27 cellular contexts compared by ENCODE assay signal in the genomic region with DNA sequence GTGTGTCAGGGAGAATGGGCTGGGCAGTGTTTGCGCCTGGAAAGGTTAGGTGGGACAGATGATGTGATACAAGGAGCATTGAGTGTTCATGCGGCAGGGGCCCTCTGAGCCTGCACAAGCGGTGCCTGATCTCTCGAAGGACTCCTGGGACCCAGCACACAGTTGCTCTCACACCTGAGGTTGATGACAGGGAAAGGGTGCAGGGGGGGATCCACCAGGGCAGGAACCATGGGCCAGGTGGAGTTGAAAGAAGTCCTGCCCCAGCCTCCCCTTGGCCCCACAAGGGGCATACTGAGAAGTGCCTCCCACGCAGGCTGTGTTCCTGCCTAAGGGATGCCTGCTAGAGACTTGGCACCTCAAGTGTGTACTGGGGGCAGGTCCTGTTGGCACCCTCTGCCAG. TPM values are rescaled to one million over a fixed set of nuclear protein-coding genes. Genes with fewer than 3 reads are reported as not detected.
DNase-seq lines count a peak whose midpoint lies in the region; ATAC-seq and TF ChIP-seq lines count a peak whose summit lies in the region.
"Had no signal": no experiment of that assay in that cellular context is flagged by ENCODE, and none has a peak within 500 bp of the region (broad histone marks: within the 10 kb centered on the region; RNA-seq: fewer than 3 reads in every experiment).

No MANE protein-coding gene starts in this region.

- H3K9me3 ChIP-seq in right atrium auricular region = no peaks in the 10 kb centered on the region
- H3K9me3 ChIP-seq in naive thymus-derived CD4-positive, alpha-beta T cell (ENCODE audit: control insufficient read depth in 2 of 3, low read length in 3 of 3) = no peaks in the 10 kb centered on the region
- H3K9me3 ChIP-seq in testis = no peaks in the 10 kb centered on the region
- H3K9me3 ChIP-seq: SK-N-SH had no signal

- H3K27ac ChIP-seq in right atrium auricular region (no peak overlapping the region), testis (no peak overlapping the region)
- peak overlapping the region; percentile 44 for H3K27ac ChIP-seq in naive thymus-derived CD4-positive, alpha-beta T cell (ENCODE audit: low read depth, low read length)
- H3K27ac ChIP-seq: 22Rv1, RWPE1 had no signal

- POLR2A ChIA-PET in naive thymus-derived CD4-positive, alpha-beta T cell (lab: Charles Lee) = interaction anchor here (1.8 to 3.2 kb wide), 3 partner anchors 11 to 70 kb away, joined by 3 to 19 read pairs (median 9); a partner anchor contains a TSS

- H3K27me3 Mint-ChIP-seq in naive thymus-derived CD4-positive, alpha-beta T cell = no peaks in the 10 kb centered on the region

- peak overlapping the region in 8 of 10 donors; percentile 51 to 76 (median 71) for H3K4me3 Mint-ChIP-seq in naive thymus-derived CD4-positive, alpha-beta T cell
- H3K4me3 Mint-ChIP-seq: CD14-positive monocyte, GM23338 had no signal

- H3K36me3 ChIP-seq in right atrium auricular region = no peaks in the 10 kb centered on the region
- H3K36me3 ChIP-seq in naive thymus-derived CD4-positive, alpha-beta T cell (ENCODE audit: control insufficient read depth in 2 of 3, insufficient read depth in 3 of 3, low read length in 3 of 3) = no peaks in the 10 kb centered on the region
- H3K36me3 ChIP-seq in testis (ENCODE audit: low read depth, missing control alignments) = no peaks in the 10 kb centered on the region

- peak overlapping the region in 8 of 9 donors; percentile 68 to 91 (median 86) for H3K27ac Mint-ChIP-seq in naive thymus-derived CD4-positive, alpha-beta T cell
- H3K27ac Mint-ChIP-seq: CD14-positive monocyte, GM23338 had no signal

- H3K27me3 ChIP-seq in right atrium auricular region (no peaks in the 10 kb centered on the region), testis (no peaks in the 10 kb centered on the region)
- H3K27me3 ChIP-seq in naive thymus-derived CD4-positive, alpha-beta T cell (ENCODE audit: control insufficient read depth in 2 of 2, insufficient read depth in 2 of 2, low read length in 2 of 2) = no peaks in the 10 kb centered on the region

- peak; percentile 25 for DNase-seq in NCI-H2171 treated with DMSO at 0.1 percent for 48 hours (lab: John Stamatoyannopoulos, UW)
- no peak for DNase-seq in NCI-H2171 (lab: John Stamatoyannopoulos, UW)
- DNase-seq in left ventricle myocardium superior = no peak
- no peak for DNase-seq in right atrium auricular region (ENCODE audit: low spot score)
- no peak for DNase-seq in naive thymus-derived CD4-positive, alpha-beta T cell
- no peak for DNase-seq in testis
- DNase-seq: ACHN, DND-41, KBM-7, MM.1S, NCI-H1048, NCI-H1436, NCI-H187 treated with DMSO at 0.1 percent for 48 hours, NCI-H226, NCI-H510A treated with DMSO at 0.1 percent for 48 hours, NCI-H748 treated with DMSO at 0.1 percent for 48 hours, SHP77 treated with DMSO at 0.1 percent for 48 hours, SK-N-SH had no signal

- H3K4me1 Mint-ChIP-seq in naive thymus-derived CD4-positive, alpha-beta T cell = peaks cover 16 to 65% (median 52%) of the 10 kb centered on the region in 7 donors

- H3K4me3 ChIP-seq in right atrium auricular region (no peak overlapping the region), testis (no peak overlapping the region)
- peak overlapping the region; percentile 9 for H3K4me3 ChIP-seq in naive thymus-derived CD4-positive, alpha-beta T cell (ENCODE audit: low read length)
- H3K4me3 ChIP-seq: GM12878, GM23338 had no signal

- intact Hi-C loops in left ventricle myocardium superior (cut with micrococcal nuclease) = no loop called here
- intact Hi-C loops in naive thymus-derived CD4-positive, alpha-beta T cell (cut with micrococcal nuclease) = no loop called here
- intact Hi-C loops in testis (cut with DNase I; ENCODE audit: low total_unique reads) = no loop called here

- ATAC-seq in left ventricle myocardium superior (peak; percentile 7), GM19328 (IDR thresholded peaks at IDR 0.05; ENCODE audit: unreplicated experiment) (no peak), HG02642 (IDR thresholded peaks at IDR 0.05; ENCODE audit: poor library complexity, unreplicated experiment) (no peak)
- ATAC-seq in naive thymus-derived CD4-positive, alpha-beta T cell = no peak
- ATAC-seq: GM12878, HCT116 had no signal

- H3K9me3 Mint-ChIP-seq in naive thymus-derived CD4-positive, alpha-beta T cell = no peaks in the 10 kb centered on the region
- H3K9me3 Mint-ChIP-seq: GM23338 had no signal

- no peak for TF ChIP-seq POLR2A in testis (IDR thresholded peaks at IDR 0.05)

- no peaks in the 10 kb centered on the region for H3K36me3 Mint-ChIP-seq in naive thymus-derived CD4-positive, alpha-beta T cell
- H3K36me3 Mint-ChIP-seq: CD14-positive monocyte had no signal

- 92% methylated on average over 5 of the region's 5 CpGs; no CpG with 5 or more reads in 1 of the 2 donors for WGBS in testis, 2 donors

- CTCF ChIA-PET in naive thymus-derived CD4-positive, alpha-beta T cell (lab: Charles Lee) = interaction anchor here (0.8 to 3.2 kb wide), 2 partner anchors 11 to 247 kb away, joined by 9 to 13 read pairs; no protein-coding TSS in a partner anchor

- no peak for TF ChIP-seq CTCF in right atrium auricular region (IDR thresholded peaks at IDR 0.05)
- TF ChIP-seq CTCF in testis (IDR thresholded peaks at IDR 0.05) = no peak

- peaks cover 0 to 32% of the 10 kb centered on the region in 2 donors for H3K4me1 ChIP-seq in right atrium auricular region
- peaks cover 26 to 44% of the 10 kb centered on the region in 2 donors for H3K4me1 ChIP-seq in naive thymus-derived CD4-positive, alpha-beta T cell (ENCODE audit: control insufficient read depth in 2 of 2, insufficient read depth in 2 of 2, low read length in 2 of 2)
- no peaks in the 10 kb centered on the region for H3K4me1 ChIP-seq in testis

RNA-seq across cellular contexts. Expression of a gene that starts 33.1 kb away (rescaled TPM):
- total RNA-seq in left ventricle myocardium superior = 18.0 TPM
- total RNA-seq in right atrium auricular region = 1 to 10 TPM; 1.1 to 4.0 TPM
- 1 to 10 TPM in 4 of 5 experiments, under 1 TPM in 1; 0.58 to 4.7 (median 3.2) TPM for total RNA-seq in naive thymus-derived CD4-positive, alpha-beta T cell
- 10 to 100 TPM; 35.7 to 47.7 TPM for polyA plus RNA-seq in naive thymus-derived CD4-positive, alpha-beta T cell
- total RNA-seq in testis = 100 to 1,000 TPM; 224 to 268 TPM
- 233 TPM for polyA plus RNA-seq in testis (ENCODE audit: insufficient read depth, low read depth, low replicate concordance)
- total RNA-seq: GM12878, GM23338, HT1080 had no signal
- polyA plus RNA-seq: GM23338, SK-N-SH had no signal

RNA-seq across cellular contexts. Expression of a gene that starts 33.7 kb away (rescaled TPM):
- total RNA-seq in left ventricle myocardium superior = not detected
- total RNA-seq in right atrium auricular region = not detected
- not detected for total RNA-seq in naive thymus-derived CD4-positive, alpha-beta T cell
- not detected for polyA plus RNA-seq in naive thymus-derived CD4-positive, alpha-beta T cell
- total RNA-seq in testis = 1 to 10 TPM; 4.2 to 6.4 TPM
- 9.0 TPM for polyA plus RNA-seq in testis (ENCODE audit: insufficient read depth, low read depth, low replicate concordance)
- total RNA-seq: GM12878, GM23338, HT1080 had no signal
- polyA plus RNA-seq: CD14-positive monocyte, GM12878, GM23338, SK-N-SH had no signal

RNA-seq across cellular contexts. Expression of a gene that starts 45.8 kb away (rescaled TPM):
- total RNA-seq in left ventricle myocardium superior = 228 TPM
- 100 to 1,000 TPM; 263 to 419 TPM for total RNA-seq in right atrium auricular region
- 1,000 to 10,000 TPM in 2 of 5 experiments, 100 to 1,000 TPM in 3; 440 to 1,423 (median 604) TPM for total RNA-seq in naive thymus-derived CD4-positive, alpha-beta T cell
- 100 to 1,000 TPM in 1 of 2 donors, 10 to 100 TPM in 1; 96.0 to 333 TPM for polyA plus RNA-seq in naive thymus-derived CD4-positive, alpha-beta T cell
- 100 to 1,000 TPM; 400 to 532 TPM for total RNA-seq in testis
- 474 TPM for polyA plus RNA-seq in testis (ENCODE audit: insufficient read depth, low read depth, low replicate concordance)

RNA-seq across cellular contexts. Expression of a gene that starts 50.4 kb away (rescaled TPM):
- total RNA-seq in left ventricle myocardium superior = 51.3 TPM
- 10 to 100 TPM; 41.5 to 47.0 TPM for total RNA-seq in right atrium auricular region
- 100 to 1,000 TPM in 2 of 5 experiments, 10 to 100 TPM in 3; 53.5 to 141 (median 89.9) TPM for total RNA-seq in naive thymus-derived CD4-positive, alpha-beta T cell
- polyA plus RNA-seq in naive thymus-derived CD4-positive, alpha-beta T cell = 10 to 100 TPM; 31.5 to 34.6 TPM
- total RNA-seq in testis = 10 to 100 TPM; 65.6 to 69.6 TPM
- 74.2 TPM for polyA plus RNA-seq in testis (ENCODE audit: insufficient read depth, low read depth, low replicate concordance)

Comparison
In these comparisons a context has a peak if more than half of its experiments do, and no peak if none do; other contexts are left out.
1. RNA of a gene that starts 33.1 kb away (total RNA-seq): 224 to 268 TPM in testis; 18.0 TPM in left ventricle myocardium superior (single experiment), 1.1 to 4.0 TPM in right atrium auricular region and 0.58 to 4.7 TPM in naive thymus-derived CD4-positive, alpha-beta T cell; every median in the first group is over 10 times any median in the second.